Comparison of ENCODE assay signal across 19 cellular contexts in the genomic region with DNA sequence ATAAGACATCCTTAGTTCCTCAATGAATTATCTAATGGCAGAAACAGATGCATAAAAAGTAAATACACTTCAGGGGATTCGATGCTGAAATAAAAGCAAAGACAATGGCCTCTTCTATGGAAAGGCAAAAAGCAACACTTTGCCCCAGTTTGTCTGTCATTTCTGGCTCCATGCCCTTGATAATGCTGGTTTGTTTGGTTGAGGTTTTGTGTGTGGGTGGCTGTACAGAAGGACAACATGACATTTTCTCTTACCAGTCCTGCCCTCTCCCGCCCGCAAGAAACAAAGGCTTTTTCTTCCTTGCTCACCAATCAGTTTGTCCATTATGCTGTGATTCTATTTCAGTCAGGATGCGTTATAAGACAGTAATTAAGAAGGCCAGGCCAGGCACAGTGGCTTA. TPM values are rescaled to one million over a fixed set of nuclear protein-coding genes. Genes with fewer than 3 reads are reported as not detected.
DNase-seq lines count a peak whose midpoint lies in the region; ATAC-seq and TF ChIP-seq lines count a peak whose summit lies in the region.
"Had no signal": no experiment of that assay in that cellular context is flagged by ENCODE, and none has a peak within 500 bp of the region (broad histone marks: within the 10 kb centered on the region; RNA-seq: fewer than 3 reads in every experiment).

No MANE protein-coding gene starts in this region.

- ATAC-seq in GM21360 (IDR thresholded peaks at IDR 0.05; ENCODE audit: unreplicated experiment) (no peak), HG03378 (IDR thresholded peaks at IDR 0.05; ENCODE audit: unreplicated experiment) (no peak)
- ATAC-seq: activated naive CD8-positive, alpha-beta T cell treated with anti-CD3 and anti-CD28 coated beads, Interleukin-2, amount 50 U/mL, for 24 hours had no signal

- peaks cover 29% of the 10 kb centered on the region for H3K4me1 Mint-ChIP-seq in Calu3 (ENCODE audit: low read depth, unreplicated experiment)
- no peaks in the 10 kb centered on the region for H3K4me1 Mint-ChIP-seq in progenitor cell of endocrine pancreas (ENCODE audit: low read depth)
- H3K4me1 Mint-ChIP-seq: CD4-positive, alpha-beta memory T cell had no signal

- H3K36me3 Mint-ChIP-seq in Calu3 (ENCODE audit: insufficient read depth, unreplicated experiment): peaks cover 8% of the 10 kb centered on the region
- H3K36me3 Mint-ChIP-seq in progenitor cell of endocrine pancreas (ENCODE audit: insufficient read depth): peaks cover 3% of the 10 kb centered on the region

- H3K27me3 Mint-ChIP-seq in Calu3 (ENCODE audit: unreplicated experiment): no peaks in the 10 kb centered on the region
- no peaks in the 10 kb centered on the region for H3K27me3 Mint-ChIP-seq in progenitor cell of endocrine pancreas
- H3K27me3 Mint-ChIP-seq: activated naive CD8-positive, alpha-beta T cell treated with anti-CD3 and anti-CD28 coated beads, Interleukin-2, amount 50 U/mL, for 24 hours; CD4-positive, alpha-beta memory T cell had no signal

- H3K27ac ChIP-seq in angular gyrus (ENCODE audit: low read depth, low read length) (peak overlapping the region; percentile 95), layer of hippocampus (ENCODE audit: low read depth, low read length) (peak overlapping the region; percentile 77)
- H3K27ac ChIP-seq: uterus had no signal

- intact Hi-C loops in Calu3 (cut with micrococcal nuclease; ENCODE audit: unreplicated experiment): loop anchor here (10.0 kb wide), 1 partner anchor 205 kb away; no protein-coding TSS in a partner anchor

- BruUV-seq in Calu3 (replicated peaks; lab: Mats Ljungman, UMichigan): no TSS peak

- DNase-seq in Calu3 (peak; percentile 64), progenitor cell of endocrine pancreas (ENCODE audit: low spot score, unreplicated experiment) (no peak), NAMALWA (ENCODE audit: low spot score) (no peak), D341Med (ENCODE audit: low spot score) (no peak)
- DNase-seq: ACHN; activated naive CD8-positive, alpha-beta T cell treated with anti-CD3 and anti-CD28 coated beads, Interleukin-2, amount 50 U/mL, for 24 hours; CD4-positive, alpha-beta memory T cell; cerebellar nuclear complex; HCEC 1CT; NCI-H146; NK-92 treated with Interleukin-12 subunit alpha and Interleukin-12 subunit beta, amount 100 ng/mL, for 24 hours; stimulated activated naive CD4-positive, alpha-beta T cell; T-helper 1 cell; uterus had no signal

- H3K27me3 ChIP-seq in layer of hippocampus (ENCODE audit: control insufficient read depth, insufficient read depth, low read length): no peaks in the 10 kb centered on the region
- H3K27me3 ChIP-seq: uterus had no signal

- peak overlapping the region; percentile 80 for H3K27ac Mint-ChIP-seq in Calu3 (ENCODE audit: unreplicated experiment)
- H3K27ac Mint-ChIP-seq in progenitor cell of endocrine pancreas: peak overlapping the region; percentile 76
- H3K27ac Mint-ChIP-seq: activated naive CD8-positive, alpha-beta T cell treated with anti-CD3 and anti-CD28 coated beads, Interleukin-2, amount 50 U/mL, for 24 hours; activated T-helper 2 cell treated with anti-CD3 and anti-CD28 coated beads, Interferon-gamma antibody, Interleukin-2, Interleukin-4, amounts not matched to agents 10 μg/mL and 5 μg/mL and 100 μg/mL, durations not matched to agents 14 hours and 24 hours and 36 hours; CD4-positive, alpha-beta memory T cell had no signal

- TF ChIP-seq CTCF in Calu3 (IDR thresholded peaks at IDR 0.05; ENCODE audit: unreplicated experiment): no peak
- no peak for TF ChIP-seq CTCF in progenitor cell of endocrine pancreas (IDR thresholded peaks at IDR 0.05; ENCODE audit: unreplicated experiment)

- no peaks in the 10 kb centered on the region for H3K9me3 Mint-ChIP-seq in Calu3 (ENCODE audit: low read depth, unreplicated experiment)
- H3K9me3 Mint-ChIP-seq in progenitor cell of endocrine pancreas (ENCODE audit: low read depth): no peaks in the 10 kb centered on the region
- H3K9me3 Mint-ChIP-seq: activated naive CD8-positive, alpha-beta T cell treated with anti-CD3 and anti-CD28 coated beads, Interleukin-2, amount 50 U/mL, for 24 hours; activated T-helper 2 cell treated with anti-CD3 and anti-CD28 coated beads, Interferon-gamma antibody, Interleukin-2, Interleukin-4, amounts not matched to agents 10 μg/mL and 5 μg/mL and 100 μg/mL, durations not matched to agents 14 hours and 24 hours and 36 hours; CD4-positive, alpha-beta memory T cell had no signal

- H3K4me3 Mint-ChIP-seq in Calu3 (ENCODE audit: low read depth, unreplicated experiment) (no peak overlapping the region), progenitor cell of endocrine pancreas (ENCODE audit: low read depth) (no peak overlapping the region)
- H3K4me3 Mint-ChIP-seq: activated naive CD8-positive, alpha-beta T cell treated with anti-CD3 and anti-CD28 coated beads, Interleukin-2, amount 50 U/mL, for 24 hours; CD4-positive, alpha-beta memory T cell had no signal

- CTCF ChIA-PET in Calu3 (lab: Charles Lee): interaction anchor here (0.7 to 1.6 kb wide), 6 partner anchors 10 to 289 kb away, joined by 3 to 5 read pairs (median 4); a partner anchor contains a TSS

RNA-seq across cellular contexts. Expression of a gene that starts 18.1 kb away (rescaled TPM):
- total RNA-seq in Calu3 (2022): 19.7 and 20.8 TPM in 2 replicates
- total RNA-seq in progenitor cell of endocrine pancreas: 18.6 and 20.6 TPM in 2 replicates
